19 cellular contexts compared by ENCODE assay signal in genomic region chr6:25462235-25462897, GRCh38.
DNase-seq lines count a peak whose midpoint lies in the region; ATAC-seq, FAIRE-seq and TF ChIP-seq lines count a peak whose summit lies in the region.
"Had no signal": no experiment of that assay in that cellular context is flagged by ENCODE, and none has a peak within 500 bp of the region (broad histone marks: within the 10 kb centered on the region; RNA-seq: fewer than 3 reads in every experiment).

No MANE protein-coding gene starts in this region.

- H3K4me1 Mint-ChIP-seq in GM23338: peaks cover 41% of the 10 kb centered on the region
- H3K4me1 Mint-ChIP-seq in neural progenitor cell: peaks cover 27% of the 10 kb centered on the region

- no peak overlapping the region for H3K23ac ChIP-seq in H1 (ENCODE audit: insufficient read length)

- POLR2A ChIA-PET in H1 (lab: Charles Lee; ENCODE audit: partially characterized antibody): no interaction called here

- no peaks in the 10 kb centered on the region; the same call in 2 of the 3 replicates for H3K9me3 Mint-ChIP-seq in GM23338
- no peaks in the 10 kb centered on the region for H3K9me3 Mint-ChIP-seq in neural progenitor cell
- H3K9me3 Mint-ChIP-seq: IgD-negative memory B cell had no signal

- no peak overlapping the region for H3K18ac ChIP-seq in H1 (ENCODE audit: extremely low read depth, low read length)

- H3K36me3 ChIP-seq in GM23338 (ENCODE audit: insufficient read depth) (no peaks in the 10 kb centered on the region), HUES64 (ENCODE audit: insufficient read depth, low read length) (no peaks in the 10 kb centered on the region), H1 (ENCODE audit: control insufficient read depth in 2 of 4, insufficient read depth in 4 of 4, low read length in 3 of 4) (no peaks in the 10 kb centered on the region; a peak in 1 of 8 replicates), neural progenitor cell (no peaks in the 10 kb centered on the region)

- H4K20me1 ChIP-seq in GM23338 (replicated peaks; ENCODE audit: insufficient read depth): no peaks in the 10 kb centered on the region
- no peaks in the 10 kb centered on the region for H4K20me1 ChIP-seq in H1 (replicated peaks in 1 of 2; ENCODE audit: control insufficient read depth in 1 of 2, insufficient read depth in 2 of 2, low read length in 2 of 2)
- H4K20me1 ChIP-seq in neural progenitor cell (ENCODE audit: low read depth): no peaks in the 10 kb centered on the region

- H3K79me2 ChIP-seq in GM23338 (replicated peaks; ENCODE audit: insufficient read depth) (no peaks in the 10 kb centered on the region), H1 (ENCODE audit: control insufficient read depth in 1 of 2, insufficient read depth in 2 of 2, low read length in 2 of 2) (no peaks in the 10 kb centered on the region), neural progenitor cell (ENCODE audit: low read depth) (no peaks in the 10 kb centered on the region)

- no peak overlapping the region for H2BK15ac ChIP-seq in H1 (ENCODE audit: low read length)

- no peak overlapping the region for H3K4ac ChIP-seq in H1 (replicated peaks; ENCODE audit: insufficient read length, low read depth, low read length)

- no peak for TF ChIP-seq RAD21 in H1 (IDR thresholded peaks at IDR 0.05 in 1 of 2, conservative IDR thresholded peaks at IDR 0.05 in 1 of 2; ENCODE audit: low read depth in 2 of 2, low read length in 2 of 2)

- no peak overlapping the region for H3K14ac ChIP-seq in H1 (ENCODE audit: insufficient read length)

- peak; percentile 70 for ATAC-seq in GM23338

- H3K56ac ChIP-seq in H1 (replicated peaks; ENCODE audit: insufficient read length, low read depth, low read length): no peak overlapping the region

- H3K27ac ChIP-seq in GM23338 (ENCODE audit: low read depth): peak overlapping the region; percentile 51; the same call in 1 of the 2 replicates
- H3K27ac ChIP-seq in HUES64 (ENCODE audit: low read depth, low read length): peak overlapping the region; percentile 47
- no peak overlapping the region for H3K27ac ChIP-seq in H1 (ENCODE audit: low read depth, low read length)
- peak overlapping the region; percentile 69 for H3K27ac ChIP-seq in neural progenitor cell
- H3K27ac ChIP-seq: C4-2B, PC-9 had no signal

- TF ChIP-seq CTCF in GM23338 (conservative IDR thresholded peaks at IDR 0.05; ENCODE audit: low read depth in 2 of 2): no peak
- TF ChIP-seq CTCF in H1 (IDR thresholded peaks at IDR 0.05; ENCODE audit: control extremely low read depth in 1 of 3, insufficient read depth in 1 of 3, low read depth in 1 of 3, low read length in 3 of 3): no peak
- no peak for TF ChIP-seq CTCF in neural progenitor cell (IDR thresholded peaks at IDR 0.05)

- H4K91ac ChIP-seq in H1 (replicated peaks; ENCODE audit: insufficient read length, low read length): no peak overlapping the region

- DNase-seq in GM23338 (ENCODE audit: low spot score) (peak; percentile 60), H1 (ENCODE audit: low read depth in 1 of 2, low spot score in 2 of 2) (no peak), neural progenitor cell (ENCODE audit: low spot score) (peak; percentile 79), cerebellar nuclear complex (lab: John Stamatoyannopoulos, UW) (no peak), GM19238 (ENCODE audit: insufficient read length, low spot score) (no peak)
- DNase-seq in activated CD4-positive, alpha-beta T cell treated with anti-CD3 and anti-CD28 coated beads, Interleukin-2, amount 50 U/mL, for 48 hours: no peak
- DNase-seq: COR-L47, EL, Kasumi-1, NCI-H1105, NCI-H187 treated with DMSO at 0.1 percent for 48 hours, NCI-H2171 treated with DMSO at 0.1 percent for 48 hours, NCI-H510A, NCI-H774, PC-9, SW 1271 had no signal

- 22% methylated on average over 4 of the region's 7 CpGs for WGBS in HUES64
- WGBS in H1 (ENCODE audit: extremely low coverage in 1 of 2, insufficient coverage in 1 of 2, insufficient read length in 1 of 2, insufficient replicate concordance in 2 of 2, low coverage in 1 of 2, low lambda C conversion rate in 2 of 2, missing lambda C conversion rate in 1 of 2), 2 experiments: 17% methylated on average over 7 of the region's 7 CpGs; no CpG with 5 or more reads in 1 of the 2 experiments

- peak overlapping the region; percentile 54 for H3K4me3 Mint-ChIP-seq in GM23338
- peak overlapping the region; percentile 4 for H3K4me3 Mint-ChIP-seq in neural progenitor cell
- H3K4me3 Mint-ChIP-seq: IgD-negative memory B cell had no signal

- no peaks in the 10 kb centered on the region for H3K79me1 ChIP-seq in H1 (ENCODE audit: low read depth, low read length)

- FAIRE-seq in H1 (lab: Jason Lieb, UNC): peak; percentile 75

- no peaks in the 10 kb centered on the region for H3K27me3 ChIP-seq in GM23338 (ENCODE audit: insufficient read depth)
- no peaks in the 10 kb centered on the region for H3K27me3 ChIP-seq in HUES64 (ENCODE audit: insufficient read depth, low read length)
- H3K27me3 ChIP-seq in H1 (replicated peaks in 1 of 4; ENCODE audit: control insufficient read depth in 3 of 4, extremely low read depth in 1 of 4, insufficient read depth in 3 of 4, low read length in 3 of 4): no peaks in the 10 kb centered on the region
- H3K27me3 ChIP-seq in neural progenitor cell: no peaks in the 10 kb centered on the region

- H3K27me3 Mint-ChIP-seq in GM23338 (ENCODE audit: insufficient read depth, low read depth, poor library complexity) (peaks cover 1% of the 10 kb centered on the region), neural progenitor cell (ENCODE audit: insufficient read depth, low read depth) (peaks cover 4% of the 10 kb centered on the region)

- CTCF ChIA-PET in H1 (lab: Charles Lee; ENCODE audit: partially characterized antibody): no interaction called here

- H3K36me3 Mint-ChIP-seq in GM23338 (ENCODE audit: low read depth) (no peaks in the 10 kb centered on the region), neural progenitor cell (peaks cover 4% of the 10 kb centered on the region)

- no peak overlapping the region for H2BK20ac ChIP-seq in H1 (ENCODE audit: low read length)

- H3K27ac Mint-ChIP-seq in GM23338: peak overlapping the region; percentile 53
- peak overlapping the region; percentile 57 for H3K27ac Mint-ChIP-seq in neural progenitor cell
- H3K27ac Mint-ChIP-seq: IgD-negative memory B cell had no signal

- no peak overlapping the region for H4K8ac ChIP-seq in H1 (ENCODE audit: extremely low read depth, insufficient read depth, low read length)

- TF ChIP-seq POLR2A in H1 (IDR thresholded peaks at IDR 0.05; ENCODE audit: control extremely low read depth in 1 of 2, low read depth in 2 of 2, low read length in 2 of 2): no peak

- no peak for TF ChIP-seq EP300 in H1 (IDR thresholded peaks at IDR 0.05; ENCODE audit: borderline replicate concordance in 1 of 2, low read depth in 2 of 2, low read length in 2 of 2)

- peak overlapping the region; percentile 14; the same call in 1 of the 2 replicates for H3K4me3 ChIP-seq in GM23338
- peak overlapping the region; percentile 17; the same call in 1 of the 2 replicates for H3K4me3 ChIP-seq in HUES64 (ENCODE audit: low read length)
- peak overlapping the region in 2 of 4 experiments; percentile 10 to 36; a peak in 3 of 8 replicates for H3K4me3 ChIP-seq in H1 (ENCODE audit: extremely low read depth in 1 of 4, insufficient read depth in 2 of 4, low read depth in 3 of 4, low read length in 4 of 4)
- H3K4me3 ChIP-seq in neural progenitor cell: peak overlapping the region; percentile 17
- H3K4me3 ChIP-seq: PC-9 had no signal

- no peak overlapping the region for H4K5ac ChIP-seq in H1 (ENCODE audit: insufficient read length, low read depth, low read length)

- H2AK5ac ChIP-seq in H1 (ENCODE audit: low read depth, low read length): no peak overlapping the region

- no peaks in the 10 kb centered on the region for H3F3A ChIP-seq in GM23338 (replicated peaks; ENCODE audit: low read depth)
- peaks cover 24% of the 10 kb centered on the region for H3F3A ChIP-seq in neural progenitor cell (ENCODE audit: low read depth)

- H3K4me2 ChIP-seq in GM23338: peak overlapping the region; percentile 60
- peak overlapping the region; percentile 65 to 76 for H3K4me2 ChIP-seq in H1 (ENCODE audit: insufficient read depth in 1 of 2, low read depth in 2 of 2, low read length in 2 of 2)
- H3K4me2 ChIP-seq in neural progenitor cell: peak overlapping the region; percentile 61
- H3K4me2 ChIP-seq: PC-9 had no signal

- peak overlapping the region; percentile 62; the same call in 1 of the 2 replicates for H2BK5ac ChIP-seq in H1 (ENCODE audit: low read depth, low read length)

- H3K9me3 ChIP-seq in HUES64 (ENCODE audit: insufficient read depth, low read depth, low read length) (no peaks in the 10 kb centered on the region), H1 (ENCODE audit: insufficient read depth in 2 of 2, low read depth in 1 of 2, low read length in 1 of 2) (no peaks in the 10 kb centered on the region), neural progenitor cell (ENCODE audit: low read depth) (no peaks in the 10 kb centered on the region)

- peaks cover 28% of the 10 kb centered on the region for H3K4me1 ChIP-seq in GM23338 (ENCODE audit: insufficient read depth)
- H3K4me1 ChIP-seq in HUES64 (ENCODE audit: insufficient read depth, low read length): peaks cover 37% of the 10 kb centered on the region
- peaks cover 2 to 14% (median 6%) of the 10 kb centered on the region in 4 experiments; a peak in 5 of 7 replicates for H3K4me1 ChIP-seq in H1 (replicated peaks in 1 of 4; ENCODE audit: control insufficient read depth in 3 of 4, insufficient read depth in 4 of 4, low read length in 3 of 4)
- peaks cover 27% of the 10 kb centered on the region for H3K4me1 ChIP-seq in neural progenitor cell

- H2BK12ac ChIP-seq in H1 (ENCODE audit: low read depth, low read length): no peak overlapping the region

- no peak overlapping the region for H2BK120ac ChIP-seq in H1 (replicated peaks; ENCODE audit: low read depth, low read length)

- H2AFZ ChIP-seq in GM23338: no peak overlapping the region
- no peak overlapping the region for H2AFZ ChIP-seq in H1 (ENCODE audit: low read length)
- H2AFZ ChIP-seq in neural progenitor cell (replicated peaks): no peak overlapping the region
- H2AFZ ChIP-seq: PC-9 had no signal

- H3K23me2 ChIP-seq in H1 (ENCODE audit: low read depth, low read length): no peaks in the 10 kb centered on the region; the same call in 1 of the 2 replicates

- no peak overlapping the region for H3K9ac ChIP-seq in HUES64 (ENCODE audit: low read depth, low read length)
- no peak overlapping the region for H3K9ac ChIP-seq in H1 (replicated peaks in 1 of 4; ENCODE audit: extremely low read depth in 1 of 4, low read depth in 3 of 4, low read length in 3 of 4)
- H3K9ac ChIP-seq in neural progenitor cell: no peak overlapping the region

- H3K9me2 ChIP-seq in GM23338 (ENCODE audit: insufficient read depth): no peaks in the 10 kb centered on the region

TF ChIP-seq in GM23338, 12 proteins besides CTCF, POLR2A, EP300 and RAD21 (continues in another document):
- TF ChIP-seq JUNB (IDR thresholded peaks at IDR 0.05; ENCODE audit: unreplicated experiment): no peak
- TF ChIP-seq NANOG (IDR thresholded peaks at IDR 0.05; ENCODE audit: borderline replicate concordance): no peak
- TF ChIP-seq EZH2phosphoT487 (IDR thresholded peaks at IDR 0.05; ENCODE audit: unreplicated experiment): no peak

TF ChIP-seq in H1, 55 proteins besides CTCF, POLR2A, EP300 and RAD21 (continues in another document):
- TF ChIP-seq TEAD4 (IDR thresholded peaks at IDR 0.05; ENCODE audit: low read depth, low read length) (no peak), CREB1 (IDR thresholded peaks at IDR 0.05) (no peak), RXRA (IDR thresholded peaks at IDR 0.05; ENCODE audit: insufficient read depth, low read depth, low read length) (no peak)

Comparison
In these comparisons a context has a peak if more than half of its experiments do, and no peak if none do; other contexts are left out.
1. DNase-seq: peak in GM23338 (single experiment) and neural progenitor cell (single experiment); none in H1 (0 of 2), cerebellar nuclear complex (0 of 2), GM19238 (single experiment) and activated CD4-positive, alpha-beta T cell treated with anti-CD3 and anti-CD28 coated beads, Interleukin-2, amount 50 U/mL, for 48 hours (0 of 2).
2. Peak in every context shown above with its lines, with median percentiles within 50 percentile points of each other: H3K4me2 ChIP-seq.